In genomic region chr9:87285183-87285582, GRCh38 we compare ENCODE assay signal across 15 cellular contexts.
DNase-seq lines count a peak whose midpoint lies in the region; ATAC-seq, FAIRE-seq and TF ChIP-seq lines count a peak whose summit lies in the region.
"Had no signal": no experiment of that assay in that cellular context is flagged by ENCODE, and none has a peak within 500 bp of the region (broad histone marks: within the 10 kb centered on the region; RNA-seq: fewer than 3 reads in every experiment).

No MANE protein-coding gene starts in this region.

- ATAC-seq in Right ventricle myocardium superior (ENCODE audit: poor library complexity) (peak; percentile 75), heart right ventricle (peak in 5 of 8 donors; percentile 28 to 49 (median 41)), HG03039 (IDR thresholded peaks at IDR 0.05; ENCODE audit: unreplicated experiment) (no peak), T-cell (replicated peaks in 1 of 4) (no peak)
- ATAC-seq: activated CD8-positive, alpha-beta T cell treated with anti-CD3 and anti-CD28 coated beads, Interleukin-2, amount 10 ng/mL, durations not matched to agents 7 days and 5 days had no signal

- DNase-seq in Right ventricle myocardium superior (no peak), cardiac septum (ENCODE audit: low spot score) (no peak), SK-N-MC (ENCODE audit: low read depth, low spot score) (no peak), heart right ventricle (peak in 1 of 2 donors; percentile 25), small intestine (peak; percentile 11), SKM-1 treated with dmso at 0.1 percent for 144 hours (lab: John Stamatoyannopoulos, UW; ENCODE audit: unreplicated experiment) (no peak), T-cell (no peak)
- DNase-seq: activated CD8-positive, alpha-beta T cell treated with anti-CD3 and anti-CD28 coated beads, Interleukin-2, amount 10 ng/mL, durations not matched to agents 7 days and 5 days; activated naive CD8-positive, alpha-beta T cell treated with anti-CD3 and anti-CD28 coated beads, Interleukin-2, amount 10 ng/mL, durations not matched to agents 7 days and 5 days; CD4-positive, alpha-beta T cell; endodermal cell; NCI-H2171; stimulated activated CD4-positive, alpha-beta T cell treated with anti-CD3 and anti-CD28 coated beads, Interleukin-2, amount 100 ng/mL, for 48 hours; WERI-Rb-1 had no signal

- no peak overlapping the region for H3K4me3 Mint-ChIP-seq in T-cell
- H3K4me3 Mint-ChIP-seq: activated CD8-positive, alpha-beta T cell treated with anti-CD3 and anti-CD28 coated beads, Interleukin-2, amount 10 ng/mL, durations not matched to agents 7 days and 5 days; activated naive CD8-positive, alpha-beta T cell treated with anti-CD3 and anti-CD28 coated beads, Interleukin-2, amount 10 ng/mL, durations not matched to agents 7 days and 5 days; CD4-positive, alpha-beta T cell; endodermal cell had no signal

- peak overlapping the region; percentile 34 for H3K9ac ChIP-seq in SK-N-MC (ENCODE audit: insufficient read length)

- H3K9me3 ChIP-seq in SK-N-MC (ENCODE audit: low read depth, low read length) = no peaks in the 10 kb centered on the region
- H3K9me3 ChIP-seq in heart right ventricle = no peaks in the 10 kb centered on the region
- H3K9me3 ChIP-seq in small intestine (ENCODE audit: control insufficient read depth, low read depth) = no peaks in the 10 kb centered on the region

- H3K27ac Mint-ChIP-seq in T-cell = no peak overlapping the region
- H3K27ac Mint-ChIP-seq: activated CD8-positive, alpha-beta T cell treated with anti-CD3 and anti-CD28 coated beads, Interleukin-2, amount 10 ng/mL, durations not matched to agents 7 days and 5 days; activated naive CD8-positive, alpha-beta T cell treated with anti-CD3 and anti-CD28 coated beads, Interleukin-2, amount 10 ng/mL, durations not matched to agents 7 days and 5 days; CD4-positive, alpha-beta T cell; endodermal cell had no signal

- no peak overlapping the region for H3K4me3 ChIP-seq in SK-N-MC
- H3K4me3 ChIP-seq in heart right ventricle = no peak overlapping the region
- no peak overlapping the region for H3K4me3 ChIP-seq in small intestine (ENCODE audit: low read depth in 1 of 2, low read length in 2 of 2)

- intact Hi-C loops in Right ventricle myocardium superior (cut with DNase I) = no loop called here
- intact Hi-C loops in cardiac septum (cut with DNase I) = no loop called here
- intact Hi-C loops in heart right ventricle (cut with DNase I) = no loop called here

- WGBS in heart right ventricle, 2 donors = 23 to 32% methylated on average over 3 of the region's 3 CpGs
- WGBS in small intestine, 3 donors = 12 to 32% (median 17%) methylated on average over 3 of the region's 3 CpGs

- H3K36me3 ChIP-seq in SK-N-MC (ENCODE audit: insufficient read depth, low read length) (no peaks in the 10 kb centered on the region), heart right ventricle (no peaks in the 10 kb centered on the region), small intestine (ENCODE audit: control insufficient read depth in 2 of 2, insufficient read depth in 2 of 2, low read length in 2 of 2) (no peaks in the 10 kb centered on the region)
- H3K36me3 ChIP-seq: WERI-Rb-1 had no signal

- H3K27ac ChIP-seq in SK-N-MC (no peak overlapping the region), heart right ventricle (no peak overlapping the region), small intestine (ENCODE audit: low read depth in 1 of 2, low read length in 1 of 2) (no peak overlapping the region)
- H3K27ac ChIP-seq: WERI-Rb-1 had no signal

- H3K4me1 ChIP-seq in heart right ventricle (peaks cover 0 to 7% (median 5%) of the 10 kb centered on the region in 9 donors), small intestine (ENCODE audit: control insufficient read depth in 2 of 2, insufficient read depth in 1 of 2, low read depth in 1 of 2, low read length in 1 of 2) (no peaks in the 10 kb centered on the region)

- H3K27me3 ChIP-seq in heart right ventricle = no peaks in the 10 kb centered on the region
- peaks cover 0 to 3% of the 10 kb centered on the region in 2 donors for H3K27me3 ChIP-seq in small intestine (ENCODE audit: control insufficient read depth in 2 of 2, insufficient read depth in 2 of 2, low read length in 2 of 2)

- POLR2A ChIA-PET in T-cell (lab: Charles Lee) = no interaction called here

- H3K27me3 Mint-ChIP-seq in T-cell = peaks cover 8 to 16% of the 10 kb centered on the region in 2 donors

- no peaks in the 10 kb centered on the region for H3K9me3 Mint-ChIP-seq in T-cell
- H3K9me3 Mint-ChIP-seq: CD4-positive, alpha-beta T cell; endodermal cell had no signal

- TF ChIP-seq CTCF in heart right ventricle (IDR thresholded peaks at IDR 0.05) = no peak

- FAIRE-seq in small intestine (lab: Jason Lieb, UNC) = no peak

- H3K36me3 Mint-ChIP-seq in T-cell = no peaks in the 10 kb centered on the region
- H3K36me3 Mint-ChIP-seq: activated naive CD8-positive, alpha-beta T cell treated with anti-CD3 and anti-CD28 coated beads, Interleukin-2, amount 10 ng/mL, durations not matched to agents 7 days and 5 days had no signal

- CTCF ChIA-PET in T-cell (lab: Charles Lee) = no interaction called here

- no peaks in the 10 kb centered on the region for H3K4me1 Mint-ChIP-seq in T-cell
- H3K4me1 Mint-ChIP-seq: activated naive CD8-positive, alpha-beta T cell treated with anti-CD3 and anti-CD28 coated beads, Interleukin-2, amount 10 ng/mL, durations not matched to agents 7 days and 5 days had no signal

Comparison
In these comparisons a context has a peak if more than half of its experiments do, and no peak if none do; other contexts are left out.
1. ATAC-seq: peak in Right ventricle myocardium superior (single experiment) and heart right ventricle (5 of 8); none in HG03039 (single experiment) and T-cell (0 of 4).